Comparison of ENCODE assay signal across 3 cellular contexts in genomic region chr5:141102070-141102469, GRCh38. TPM values are rescaled to one million over a fixed set of nuclear protein-coding genes. Genes with fewer than 3 reads are reported as not detected.
"Had no signal": no experiment of that assay in that cellular context is flagged by ENCODE, and none has a peak within 500 bp of the region (broad histone marks: within the 10 kb centered on the region; RNA-seq: fewer than 3 reads in every experiment).

No MANE protein-coding gene starts in this region.

RNA-seq across cellular contexts. Expression of gene PCDHB3, which starts 1.8 kb away (rescaled TPM):
- polyA plus RNA-seq: immature natural killer cell had no signal

RNA-seq across cellular contexts. Expression of gene PCDHB2, which starts 7.7 kb away (rescaled TPM):
- polyA plus RNA-seq: immature natural killer cell had no signal

RNA-seq across cellular contexts. Expression of gene PCDHB4, which starts 19.5 kb away (rescaled TPM):
- total RNA-seq: mononuclear cell had no signal
- polyA plus RNA-seq: immature natural killer cell had no signal

RNA-seq across cellular contexts. Expression of gene PCDHB5, which starts 32.9 kb away (rescaled TPM):
- polyA plus RNA-seq: immature natural killer cell had no signal

RNA-seq across cellular contexts. Expression of gene PCDHB6, which starts 47.8 kb away (rescaled TPM):
- total RNA-seq: mononuclear cell had no signal
- polyA plus RNA-seq: hepatocyte, immature natural killer cell had no signal
